ENCODE assay signal across 1 cellular context in genomic region chr1:22229374-22229773, GRCh38.
TF ChIP-seq lines count a peak whose summit lies in the region.

No MANE protein-coding gene starts in this region.

TF ChIP-seq in GM23338, 12 proteins besides CTCF, POLR2A, EP300 and RAD21 (continued from another document):
- TF ChIP-seq ZNF462 (CRISPR knock-in tag; IDR thresholded peaks at IDR 0.05) (no peak), STAT1 (IDR thresholded peaks at IDR 0.05; ENCODE audit: unreplicated experiment) (no peak)
TF ChIP-seq in GM23338: peak in this region for 0.
